ENCODE assay signal across 8 cellular contexts in genomic region chr20:32538526-32538918, GRCh38. TPM values are rescaled to one million over a fixed set of nuclear protein-coding genes. Genes with fewer than 3 reads are reported as not detected.
A peak's percentile ranks its signal among the peaks of the same experiment; 100 is the strongest.
DNase-seq lines count a peak whose midpoint lies in the region; ATAC-seq and TF ChIP-seq lines count a peak whose summit lies in the region.

No MANE protein-coding gene starts in this region.

- peaks cover 77 to 85% (median 83%) of the 10 kb centered on the region in 3 donors for H3K4me1 Mint-ChIP-seq in CD8-positive, alpha-beta memory T cell
- peaks cover 72% of the 10 kb centered on the region for H3K4me1 Mint-ChIP-seq in central memory CD8-positive, alpha-beta T cell
- peaks cover 57 to 60% of the 10 kb centered on the region in 2 donors for H3K4me1 Mint-ChIP-seq in natural killer cell treated with Interleukin-12 subunit alpha and Interleukin-12 subunit beta and Interleukin-15 and Interleukin-18, amount 100 ng/mL, for 72 hours (ENCODE audit: low read depth in 2 of 2)

- TF ChIP-seq CTCF in BE2C (IDR thresholded peaks at IDR 0.05; ENCODE audit: low read depth, low read length) = no peak

- POLR2A ChIA-PET in CD8-positive, alpha-beta memory T cell (lab: Charles Lee) = interaction anchor here (2.0 to 2.1 kb wide), 2 partner anchors 11 to 15 kb away, joined by 7 to 18 read pairs; no protein-coding TSS in a partner anchor

- peaks cover 86% of the 10 kb centered on the region for H3K4me1 ChIP-seq in CD8-positive, alpha-beta memory T cell (ENCODE audit: insufficient read depth, low read length)
- H3K4me1 ChIP-seq in BE2C = peaks cover 16% of the 10 kb centered on the region

- CTCF ChIA-PET in CD8-positive, alpha-beta memory T cell (lab: Charles Lee) = interaction anchor here (1.0 to 13.4 kb wide), 10 partner anchors 13 to 114 kb away, joined by 3 to 227 read pairs (median 4); no protein-coding TSS in a partner anchor

- H3K27me3 Mint-ChIP-seq in CD8-positive, alpha-beta memory T cell = peaks cover 0 to 3% of the 10 kb centered on the region in 2 donors
- H3K27me3 Mint-ChIP-seq in central memory CD8-positive, alpha-beta T cell = no peaks in the 10 kb centered on the region
- no peaks in the 10 kb centered on the region for H3K27me3 Mint-ChIP-seq in natural killer cell treated with Interleukin-12 subunit alpha and Interleukin-12 subunit beta and Interleukin-15 and Interleukin-18, amount 100 ng/mL, for 72 hours

- no peaks in the 10 kb centered on the region for H3K36me3 ChIP-seq in CD8-positive, alpha-beta memory T cell (ENCODE audit: insufficient read depth, low read length)
- no peaks in the 10 kb centered on the region for H3K36me3 ChIP-seq in BE2C

- peak overlapping the region; percentile 29 for H3K4me3 ChIP-seq in CD8-positive, alpha-beta memory T cell (ENCODE audit: low read length)
- H3K4me3 ChIP-seq in BE2C (ENCODE audit: low read depth, low read length) = no peak overlapping the region

- H3K9me3 ChIP-seq in CD8-positive, alpha-beta memory T cell (ENCODE audit: low read length) = no peaks in the 10 kb centered on the region
- no peaks in the 10 kb centered on the region for H3K9me3 ChIP-seq in BE2C

- peaks cover 0 to 10% (median 0%) of the 10 kb centered on the region in 3 donors for H3K36me3 Mint-ChIP-seq in CD8-positive, alpha-beta memory T cell
- peaks cover 23% of the 10 kb centered on the region for H3K36me3 Mint-ChIP-seq in central memory CD8-positive, alpha-beta T cell (ENCODE audit: insufficient read depth)
- H3K36me3 Mint-ChIP-seq in natural killer cell treated with Interleukin-12 subunit alpha and Interleukin-12 subunit beta and Interleukin-15 and Interleukin-18, amount 100 ng/mL, for 72 hours = no peaks in the 10 kb centered on the region

- H3K27ac ChIP-seq in CD8-positive, alpha-beta memory T cell (ENCODE audit: low read depth, low read length) = peak overlapping the region; percentile 73

- peak overlapping the region; percentile 79 to 92 (median 85) for H3K4me3 Mint-ChIP-seq in CD8-positive, alpha-beta memory T cell
- H3K4me3 Mint-ChIP-seq in central memory CD8-positive, alpha-beta T cell = peak overlapping the region; percentile 96
- H3K4me3 Mint-ChIP-seq in natural killer cell treated with Interleukin-12 subunit alpha and Interleukin-12 subunit beta and Interleukin-15 and Interleukin-18, amount 100 ng/mL, for 72 hours = peak overlapping the region; percentile 66

- no peak for ATAC-seq in central memory CD8-positive, alpha-beta T cell (replicated peaks; ENCODE audit: extremely low read depth, poor library complexity, severe bottlenecking)
- ATAC-seq in natural killer cell treated with Interleukin-12 subunit alpha and Interleukin-12 subunit beta and Interleukin-15 and Interleukin-18, amount 100 ng/mL, for 72 hours = no peak

- H3K27me3 ChIP-seq in CD8-positive, alpha-beta memory T cell (ENCODE audit: insufficient read depth, low read length, poor library complexity, severe bottlenecking) = no peaks in the 10 kb centered on the region
- no peaks in the 10 kb centered on the region for H3K27me3 ChIP-seq in BE2C

- no peaks in the 10 kb centered on the region for H3K9me3 Mint-ChIP-seq in CD8-positive, alpha-beta memory T cell
- H3K9me3 Mint-ChIP-seq in central memory CD8-positive, alpha-beta T cell = no peaks in the 10 kb centered on the region
- no peaks in the 10 kb centered on the region for H3K9me3 Mint-ChIP-seq in natural killer cell treated with Interleukin-12 subunit alpha and Interleukin-12 subunit beta and Interleukin-15 and Interleukin-18, amount 100 ng/mL, for 72 hours

- DNase-seq in CD8-positive, alpha-beta memory T cell = peak; percentile 46 to 67 (median 53)
- DNase-seq in T-helper 1 cell = peak; percentile 34 to 65 (median 43)
- DNase-seq in central memory CD8-positive, alpha-beta T cell (ENCODE audit: low spot score in 2 of 2) = no peak
- DNase-seq in natural killer cell treated with Interleukin-12 subunit alpha and Interleukin-12 subunit beta and Interleukin-15 and Interleukin-18, amount 100 ng/mL, for 72 hours (ENCODE audit: low spot score) = peak; percentile 60
- no peak for DNase-seq in NCI-H128 (lab: John Stamatoyannopoulos, UW; ENCODE audit: unreplicated experiment)
- DNase-seq in GM03348 (ENCODE audit: low spot score) = no peak
- no peak for DNase-seq in BE2C
- no peak for DNase-seq in SKM-1 treated with dmso at 0.1 percent for 144 hours (lab: John Stamatoyannopoulos, UW; ENCODE audit: unreplicated experiment)

- peak overlapping the region; percentile 91 to 100 (median 98) for H3K27ac Mint-ChIP-seq in CD8-positive, alpha-beta memory T cell
- peak overlapping the region; percentile 99 for H3K27ac Mint-ChIP-seq in central memory CD8-positive, alpha-beta T cell (ENCODE audit: low read depth)
- H3K27ac Mint-ChIP-seq in natural killer cell treated with Interleukin-12 subunit alpha and Interleukin-12 subunit beta and Interleukin-15 and Interleukin-18, amount 100 ng/mL, for 72 hours = peak overlapping the region; percentile 96 to 97

RNA-seq across cellular contexts. Expression of gene NOL4L, which starts 46.6 kb away (rescaled TPM):
- total RNA-seq in CD8-positive, alpha-beta memory T cell = 10 to 100 TPM; 15.8 to 19.8 TPM
- polyA plus RNA-seq in CD8-positive, alpha-beta memory T cell = 15.4 TPM
- total RNA-seq in natural killer cell treated with Interleukin-12 subunit alpha and Interleukin-12 subunit beta and Interleukin-15 and Interleukin-18, amount 100 ng/mL, for 72 hours = 10 to 100 TPM; 20.0 to 20.1 TPM
- 86.2 TPM for polyA plus RNA-seq in BE2C (2012; ENCODE audit: insufficient read depth, insufficient read length, low read depth)

Comparison
In these comparisons a context has a peak if more than half of its experiments do, and no peak if none do; other contexts are left out.
1. DNase-seq: peak in CD8-positive, alpha-beta memory T cell (5 of 5), T-helper 1 cell (5 of 5) and natural killer cell treated with Interleukin-12 subunit alpha and Interleukin-12 subunit beta and Interleukin-15 and Interleukin-18, amount 100 ng/mL, for 72 hours (single experiment); none in central memory CD8-positive, alpha-beta T cell (0 of 2), NCI-H128 (single experiment), GM03348 (single experiment), BE2C (single experiment) and SKM-1 treated with dmso at 0.1 percent for 144 hours (single experiment).
2. Peak in every context shown above with its lines, with median percentiles within 50 percentile points of each other: H3K27ac Mint-ChIP-seq and H3K4me3 Mint-ChIP-seq.